Comparison of ENCODE assay signal across 17 cellular contexts in genomic region chr10:133027480-133027879, GRCh38.
DNase-seq lines count a peak whose midpoint lies in the region; ATAC-seq and TF ChIP-seq lines count a peak whose summit lies in the region.
"Had no signal": no experiment of that assay in that cellular context is flagged by ENCODE, and none has a peak within 500 bp of the region (broad histone marks: within the 10 kb centered on the region; RNA-seq: fewer than 3 reads in every experiment).

No MANE protein-coding gene starts in this region.

- H4K8ac ChIP-seq in neuronal stem cell (ENCODE audit: low read depth, low read length), result no peak overlapping the region

- H2BK120ac ChIP-seq in neuronal stem cell (ENCODE audit: low read depth, low read length), result peak overlapping the region; percentile 4

- intact Hi-C loops in gastrocnemius medialis (cut with DNase I; ENCODE audit: low total_unique reads), result no loop called here

- in situ Hi-C loops in gastrocnemius medialis (cut with MboI; ENCODE audit: low sequenced_read_pairs in 4 of 4), result no loop called here

- H2AFZ ChIP-seq in neuronal stem cell (ENCODE audit: low read length), result no peak overlapping the region
- H2AFZ ChIP-seq: GM23248 had no signal

- no peaks in the 10 kb centered on the region for H3K4me1 ChIP-seq in HEK293 (ENCODE audit: control insufficient read depth, insufficient read depth, low read length)
- H3K4me1 ChIP-seq in neuronal stem cell (ENCODE audit: control insufficient read depth in 2 of 2, insufficient read depth in 1 of 2, low read depth in 1 of 2, low read length in 2 of 2), result peaks cover 3 to 21% of the 10 kb centered on the region in 2 donors
- no peaks in the 10 kb centered on the region for H3K4me1 ChIP-seq in gastrocnemius medialis
- H3K4me1 ChIP-seq: BE2C had no signal

- H2AK5ac ChIP-seq in neuronal stem cell (ENCODE audit: low read depth, low read length), result peak overlapping the region; percentile 90

- H3K27me3 ChIP-seq in neuronal stem cell (ENCODE audit: control insufficient read depth in 3 of 3, insufficient read depth in 3 of 3, low read depth in 1 of 3, low read length in 3 of 3) (peaks cover 0 to 64% (median 2%) of the 10 kb centered on the region in 3 experiments), gastrocnemius medialis (peaks cover 8 to 23% (median 13%) of the 10 kb centered on the region in 3 donors)

- peak overlapping the region; percentile 4 for H3K18ac ChIP-seq in neuronal stem cell (ENCODE audit: low read length)

- peak overlapping the region; percentile 10 for H3K14ac ChIP-seq in neuronal stem cell (ENCODE audit: low read length)

- POLR2A ChIA-PET in HEK293 (lab: Yijun Ruan, JAX), result interaction anchor here (0.6 kb wide), 1 partner anchor 720 kb away, joined by 4 read pairs; the partner anchor contains the start of gene STK32C

- H3K27ac ChIP-seq in HEK293 (ENCODE audit: extremely low read depth, low read depth, low read length) (no peak overlapping the region), neuronal stem cell (replicated peaks; ENCODE audit: low read length) (no peak overlapping the region), gastrocnemius medialis (no peak overlapping the region)
- H3K27ac ChIP-seq: GM23248 had no signal

- H3K79me1 ChIP-seq in neuronal stem cell (ENCODE audit: low read depth, low read length), result no peaks in the 10 kb centered on the region

- CTCF ChIA-PET in HEK293 (lab: Yijun Ruan, JAX), result interaction anchor here (0.5 kb wide), 1 partner anchor 87 kb away, joined by 3 read pairs; no protein-coding TSS in a partner anchor

- no CpG with 5 or more reads among the region's 13 CpGs for WGBS in neuronal stem cell (ENCODE audit: extremely low coverage in 2 of 2, insufficient read length in 2 of 2, insufficient replicate concordance in 1 of 2), 2 donors

- H2BK5ac ChIP-seq in neuronal stem cell (ENCODE audit: low read length), result no peak overlapping the region

- DNase-seq in left kidney (ENCODE audit: low read depth, low spot score) (peak; percentile 89), neuronal stem cell (ENCODE audit: low spot score) (no peak), gastrocnemius medialis (peak; percentile 16 to 38), hypothalamus (lab: John Stamatoyannopoulos, UW) (no peak), foreskin melanocyte (no peak)
- DNase-seq: ACHN; BE2C; C1 segment of cervical spinal cord; CD4-positive, CD25-positive, alpha-beta regulatory T cell; CD8-positive, alpha-beta memory T cell; COR-L47; GM23248; HCEC 1CT; HFFc6; IMR-90 had no signal

- H2BK12ac ChIP-seq in neuronal stem cell (ENCODE audit: low read length), result peak overlapping the region; percentile 97

- H3K36me3 ChIP-seq in HEK293 (ENCODE audit: control insufficient read depth in 2 of 2, insufficient read depth in 1 of 2, low read length in 2 of 2) (no peaks in the 10 kb centered on the region), neuronal stem cell (replicated peaks in 1 of 2; ENCODE audit: control insufficient read depth in 2 of 2, insufficient read depth in 2 of 2, low read length in 2 of 2) (no peaks in the 10 kb centered on the region), gastrocnemius medialis (no peaks in the 10 kb centered on the region)
- H3K36me3 ChIP-seq: BE2C had no signal

- no peak overlapping the region for H4K91ac ChIP-seq in neuronal stem cell (ENCODE audit: low read depth, low read length, poor library complexity)

- peak overlapping the region; percentile 1 for H2BK15ac ChIP-seq in neuronal stem cell (ENCODE audit: low read length)

- H3K4me3 ChIP-seq in HEK293 (ENCODE audit: low read depth, low read length), result no peak overlapping the region
- H3K4me3 ChIP-seq in neuronal stem cell (ENCODE audit: low read length in 2 of 2), result no peak overlapping the region
- no peak overlapping the region for H3K4me3 ChIP-seq in gastrocnemius medialis
- H3K4me3 ChIP-seq: GM23248 had no signal

- no peak for TF ChIP-seq POLR2A in gastrocnemius medialis (IDR thresholded peaks at IDR 0.05)

- H3K4ac ChIP-seq in neuronal stem cell (ENCODE audit: low read length), result no peak overlapping the region

- ATAC-seq in gastrocnemius medialis (peak; percentile 82 to 90), GM18520 (IDR thresholded peaks at IDR 0.05; ENCODE audit: unreplicated experiment) (no peak)

- H3K9me3 ChIP-seq in HEK293 (ENCODE audit: control insufficient read depth, insufficient read depth, low read depth, low read length) (no peaks in the 10 kb centered on the region), neuronal stem cell (replicated peaks in 1 of 2; ENCODE audit: control insufficient read depth in 2 of 2, insufficient read depth in 1 of 2, low read depth in 1 of 2, low read length in 2 of 2) (peaks cover 0 to 2% of the 10 kb centered on the region in 2 donors), gastrocnemius medialis (no peaks in the 10 kb centered on the region)
- H3K9me3 ChIP-seq: BE2C had no signal

- TF ChIP-seq CTCF in HEK293 (tag by site-specific recombination; IDR thresholded peaks at IDR 0.05) (no peak), gastrocnemius medialis (IDR thresholded peaks at IDR 0.05 in 4 of 5, conservative IDR thresholded peaks at IDR 0.05 in 1 of 5) (no peak)

- no peak overlapping the region for H3K4me2 ChIP-seq in neuronal stem cell (ENCODE audit: insufficient read depth, low read length, poor library complexity, severe bottlenecking)

- no peak overlapping the region for H3K9ac ChIP-seq in neuronal stem cell (ENCODE audit: low read depth, low read length, poor library complexity)
- H3K9ac ChIP-seq: GM23248 had no signal

- H3K23ac ChIP-seq in neuronal stem cell (ENCODE audit: low read depth, low read length, poor library complexity), result no peak overlapping the region

TF ChIP-seq in HEK293, 187 proteins besides CTCF, POLR2A, EP300 and RAD21:
- no peak for TF ChIP-seq ZNF621 (tag by site-specific recombination; IDR thresholded peaks at IDR 0.05)
- peak; percentile 64 for TF ChIP-seq SCRT2 (tag by site-specific recombination; IDR thresholded peaks at IDR 0.05)
TF ChIP-seq in HEK293: peak in this region for 1.

Comparison
In these comparisons a context has a peak if more than half of its experiments do, and no peak if none do; other contexts are left out.
1. DNase-seq: peak in left kidney (single experiment) and gastrocnemius medialis (2 of 2); none in neuronal stem cell (single experiment), hypothalamus (0 of 51) and foreskin melanocyte (single experiment).